ENCODE assay signal across 8 cellular contexts in genomic region chr9:91421022-91421765, GRCh38. TPM values are rescaled to one million over a fixed set of nuclear protein-coding genes. Genes with fewer than 3 reads are reported as not detected.
DNase-seq lines count a peak whose midpoint lies in the region; ATAC-seq and TF ChIP-seq lines count a peak whose summit lies in the region.

No MANE protein-coding gene starts in this region.

- peak overlapping the region; percentile 94 for H3K4me3 Mint-ChIP-seq in CD8-positive, alpha-beta T cell

- WGBS in liver, result 3% methylated on average over 73 of the region's 73 CpGs

- H3K27ac ChIP-seq in CD8-positive, alpha-beta T cell (ENCODE audit: low read depth, low read length), result no peak overlapping the region
- H3K27ac ChIP-seq in MM.1S (ENCODE audit: low read length) (peak overlapping the region; percentile 70; the same call in 1 of the 2 replicates), liver (ENCODE audit: low read depth in 1 of 2, low read length in 2 of 2) (peak overlapping the region; percentile 98 to 99), subcutaneous abdominal adipose tissue (ENCODE audit: low read depth, low read length) (peak overlapping the region; percentile 96)

- H3K27ac Mint-ChIP-seq in CD8-positive, alpha-beta T cell, result no peak overlapping the region

- peaks cover 43% of the 10 kb centered on the region for H3K4me1 Mint-ChIP-seq in CD8-positive, alpha-beta T cell (ENCODE audit: low read depth)

- no peaks in the 10 kb centered on the region for H3K36me3 ChIP-seq in CD8-positive, alpha-beta T cell (ENCODE audit: insufficient read depth, low read length)
- no peaks in the 10 kb centered on the region; the same call in 1 of the 2 replicates for H3K36me3 ChIP-seq in MM.1S (replicated peaks; ENCODE audit: insufficient read depth, low read length)
- no peaks in the 10 kb centered on the region for H3K36me3 ChIP-seq in liver (ENCODE audit: control insufficient read depth in 4 of 4, insufficient read depth in 3 of 4, low read depth in 1 of 4, low read length in 3 of 4)
- no peaks in the 10 kb centered on the region for H3K36me3 ChIP-seq in subcutaneous abdominal adipose tissue (ENCODE audit: control insufficient read depth in 5 of 5, insufficient read depth in 5 of 5, low read length in 5 of 5)

- H3K36me3 Mint-ChIP-seq in CD8-positive, alpha-beta T cell, result peaks cover 3% of the 10 kb centered on the region

- no peak for ATAC-seq in CD8-positive, alpha-beta T cell
- no peak for ATAC-seq in HG03432 (IDR thresholded peaks at IDR 0.05; ENCODE audit: unreplicated experiment)

- intact Hi-C loops in CD8-positive, alpha-beta T cell (cut with DNase I, micrococcal nuclease), result loop anchor here (5.0 to 10.0 kb wide), 7 partner anchors 226 to 1816 kb away; partner anchors contain the start of genes SPTLC1 (in 2 of the 2) and GADD45G (in 1 of the 2)

- H3K9me2 ChIP-seq in MM.1S (replicated peaks; ENCODE audit: insufficient read depth, low read length), result no peaks in the 10 kb centered on the region

- DNase-seq in CD8-positive, alpha-beta T cell, result peak in 1 of 7 experiments; percentile 13
- DNase-seq in MM.1S, result peak; percentile 43
- peak; percentile 64 for DNase-seq in choroid plexus epithelial cell (ENCODE audit: low read depth)
- DNase-seq in occipital lobe (lab: John Stamatoyannopoulos, UW), result no peak
- DNase-seq in KG1 (lab: John Stamatoyannopoulos, UW), result no peak

- H3K9me3 Mint-ChIP-seq in CD8-positive, alpha-beta T cell, result no peaks in the 10 kb centered on the region

- no peak for TF ChIP-seq CTCF in CD8-positive, alpha-beta T cell (IDR thresholded peaks at IDR 0.05)
- TF ChIP-seq CTCF in MM.1S (IDR thresholded peaks at IDR 0.05; ENCODE audit: low read length), result peak; percentile 47
- peak; percentile 59 for TF ChIP-seq CTCF in choroid plexus epithelial cell (conservative IDR thresholded peaks at IDR 0.05; ENCODE audit: low read depth, low read length)
- no peak for TF ChIP-seq CTCF in liver (IDR thresholded peaks at IDR 0.05; ENCODE audit: low read depth, low read length, missing input control)

- peaks cover 15% of the 10 kb centered on the region for H3K27me3 ChIP-seq in CD8-positive, alpha-beta T cell (ENCODE audit: insufficient read depth, low read length)
- H3K27me3 ChIP-seq in MM.1S (replicated peaks; ENCODE audit: insufficient read depth, low read length), result no peaks in the 10 kb centered on the region
- H3K27me3 ChIP-seq in liver (ENCODE audit: control insufficient read depth in 4 of 4, insufficient read depth in 4 of 4, low read length in 3 of 4), result no peaks in the 10 kb centered on the region
- no peaks in the 10 kb centered on the region for H3K27me3 ChIP-seq in subcutaneous abdominal adipose tissue (ENCODE audit: control insufficient read depth in 5 of 5, insufficient read depth in 4 of 5, low read length in 5 of 5)

- no peak overlapping the region for H2AFZ ChIP-seq in MM.1S (ENCODE audit: low read length)

- POLR2A ChIA-PET in CD8-positive, alpha-beta T cell (lab: Charles Lee), result no interaction called here

- CTCF ChIA-PET in CD8-positive, alpha-beta T cell (lab: Charles Lee), result interaction anchor here (1.8 to 1.9 kb wide), 2 partner anchors 12 to 506 kb away, joined by 4 to 9 read pairs; no protein-coding TSS in a partner anchor

- no peak for TF ChIP-seq RAD21 in liver (IDR thresholded peaks at IDR 0.05)

- peaks cover 37% of the 10 kb centered on the region for H3K27me3 Mint-ChIP-seq in CD8-positive, alpha-beta T cell (ENCODE audit: low read depth)

- no peak overlapping the region for H3K4me3 ChIP-seq in CD8-positive, alpha-beta T cell (ENCODE audit: low read depth, low read length)
- H3K4me3 ChIP-seq in MM.1S (ENCODE audit: low read length) (peak overlapping the region; percentile 95), choroid plexus epithelial cell (ENCODE audit: low read depth, low read length) (peak overlapping the region; percentile 74), liver (ENCODE audit: low read depth in 1 of 3, low read length in 3 of 3) (peak overlapping the region; percentile 71 to 94 (median 92)), subcutaneous abdominal adipose tissue (ENCODE audit: low read depth in 1 of 5, low read length in 5 of 5) (peak overlapping the region; percentile 85 to 96 (median 93))

- H3K9me3 ChIP-seq in CD8-positive, alpha-beta T cell (ENCODE audit: low read length), result no peaks in the 10 kb centered on the region
- H3K9me3 ChIP-seq in MM.1S (replicated peaks; ENCODE audit: insufficient read depth, low read length) (no peaks in the 10 kb centered on the region), liver (ENCODE audit: control insufficient read depth in 4 of 4, low read length in 3 of 4) (no peaks in the 10 kb centered on the region), subcutaneous abdominal adipose tissue (ENCODE audit: control insufficient read depth in 5 of 5, low read length in 5 of 5) (no peaks in the 10 kb centered on the region)

- peaks cover 93% of the 10 kb centered on the region for H3K79me2 ChIP-seq in MM.1S (ENCODE audit: low read length)

- H3K9ac ChIP-seq in MM.1S (ENCODE audit: low read length) (peak overlapping the region; percentile 94), liver (ENCODE audit: low read depth in 1 of 2, low read length in 2 of 2) (peak overlapping the region; percentile 88 to 95), subcutaneous abdominal adipose tissue (ENCODE audit: low read length in 5 of 5) (peak overlapping the region; percentile 69 to 98 (median 96))

- peaks cover 63% of the 10 kb centered on the region for H3F3A ChIP-seq in MM.1S (ENCODE audit: insufficient read depth, low read length)

- peak overlapping the region; percentile 89 for H3K4me2 ChIP-seq in MM.1S (ENCODE audit: low read depth, low read length)

- peaks cover 40% of the 10 kb centered on the region for H4K20me1 ChIP-seq in MM.1S (ENCODE audit: insufficient read depth, low read length)

- H3K4me1 ChIP-seq in CD8-positive, alpha-beta T cell (ENCODE audit: insufficient read depth, low read length), result peaks cover 38% of the 10 kb centered on the region
- H3K4me1 ChIP-seq in MM.1S (ENCODE audit: low read length) (peaks cover 33% of the 10 kb centered on the region), liver (ENCODE audit: control insufficient read depth in 4 of 4, insufficient read depth in 4 of 4, low read length in 3 of 4) (peaks cover 0 to 34% (median 23%) of the 10 kb centered on the region in 4 donors), subcutaneous abdominal adipose tissue (ENCODE audit: control insufficient read depth in 5 of 5, insufficient read depth in 5 of 5, low read length in 5 of 5) (peaks cover 8 to 67% (median 55%) of the 10 kb centered on the region in 5 donors)

TF ChIP-seq in liver, 16 proteins besides CTCF, POLR2A, EP300 and RAD21:
- TF ChIP-seq JUND (IDR thresholded peaks at IDR 0.05), result no peak
- no peak for TF ChIP-seq ZBTB33 (IDR thresholded peaks at IDR 0.05)
- TF ChIP-seq TAF1 (conservative IDR thresholded peaks at IDR 0.05), result no peak
- TF ChIP-seq GABPA (IDR thresholded peaks at IDR 0.05 in 1 of 2, conservative IDR thresholded peaks at IDR 0.05 in 1 of 2), result no peak
- peak; percentile 3 for TF ChIP-seq YY1 (IDR thresholded peaks at IDR 0.05)

RNA-seq across cellular contexts. Expression of gene NFIL3, which starts 2.4 kb away (rescaled TPM):
- total RNA-seq in CD8-positive, alpha-beta T cell, result 10 to 100 TPM; 42.9 to 43.1 TPM
- 10 to 100 TPM in 1 of 2 donors, 1 to 10 TPM in 1; 6.6 to 20.2 TPM for total RNA-seq in liver
- polyA plus RNA-seq in liver, result 10 to 100 TPM in 1 of 2 donors, 1 to 10 TPM in 1; 7.0 to 10.1 TPM
- total RNA-seq in occipital lobe, result 31.4 TPM

RNA-seq across cellular contexts. Expression of gene AUH, which starts 59.5 kb away (rescaled TPM):
- 10 to 100 TPM; 13.4 to 15.2 TPM for total RNA-seq in CD8-positive, alpha-beta T cell
- total RNA-seq in liver (10 to 100 TPM; 20.2 to 30.0 TPM), occipital lobe (30.3 TPM)
- polyA plus RNA-seq in liver, result 10 to 100 TPM; 12.1 to 29.7 TPM

Comparison
In these comparisons a context has a peak if more than half of its experiments do, and no peak if none do; other contexts are left out.
1. DNase-seq: peak in MM.1S (single experiment) and choroid plexus epithelial cell (single experiment); none in occipital lobe (single experiment) and KG1 (single experiment).
2. CTCF ChIP-seq: peak in MM.1S (single experiment) and choroid plexus epithelial cell (single experiment); none in CD8-positive, alpha-beta T cell (single experiment) and liver (single experiment).
3. Peak in every context shown above with its lines, with median percentiles within 50 percentile points of each other: H3K9ac ChIP-seq.